33 cellular contexts compared by ENCODE assay signal in genomic region chr13:96966415-96967102, GRCh38. TPM values are rescaled to one million over a fixed set of nuclear protein-coding genes. Genes with fewer than 3 reads are reported as not detected.
"Had no signal": no experiment of that assay in that cellular context is flagged by ENCODE, and none has a peak within 500 bp of the region (broad histone marks: within the 10 kb centered on the region; RNA-seq: fewer than 3 reads in every experiment).

No MANE protein-coding gene starts in this region.

- H3K27ac ChIP-seq: ascending aorta, breast epithelium, cardiac muscle cell, coronary artery, dorsolateral prefrontal cortex, esophagus muscularis mucosa, foreskin keratinocyte, gastrocnemius medialis, heart left ventricle, WERI-Rb-1 had no signal

- H3K4me1 ChIP-seq: ascending aorta, breast epithelium, esophagus muscularis mucosa, foreskin keratinocyte, gastrocnemius medialis, heart left ventricle had no signal

- H3K27me3 Mint-ChIP-seq: activated B cell treated with CpG ODN at 0.5 μM for 24 hours; activated CD8-positive, alpha-beta T cell treated with anti-CD3 and anti-CD28 coated beads for 36 hours; activated naive CD8-positive, alpha-beta T cell treated with anti-CD3 and anti-CD28 coated beads, Interleukin-2, amount 10 ng/mL, durations not matched to agents 7 days and 5 days; brain; T-helper 17 cell had no signal

- DNase-seq: activated B cell treated with CpG ODN at 0.5 μM for 24 hours; activated CD4-positive, alpha-beta T cell treated with anti-CD3 and anti-CD28 coated beads for 48 hours; activated CD4-positive, alpha-beta T cell treated with anti-CD3 and anti-CD28 coated beads, Interleukin-2, amount 50 U/mL, for 1 hour; activated CD4-positive, alpha-beta T cell treated with anti-CD3 and anti-CD28 coated beads, Interleukin-2, amount 50 U/mL, for 48 hours; activated CD8-positive, alpha-beta memory T cell treated with anti-CD3 and anti-CD28 coated beads for 24 hours; activated CD8-positive, alpha-beta T cell treated with anti-CD3 and anti-CD28 coated beads for 36 hours; activated effector memory CD4-positive, alpha-beta T cell treated with anti-CD3 and anti-CD28 coated beads, Interleukin-2, amount 50 U/mL, for 16 hours; activated naive CD4-positive, alpha-beta T cell treated with anti-CD3 and anti-CD28 coated beads for 36 hours; activated naive CD8-positive, alpha-beta T cell treated with anti-CD3 and anti-CD28 coated beads, Interleukin-2, amount 10 ng/mL, durations not matched to agents 7 days and 5 days; activated T-cell treated with anti-CD3 and anti-CD28 coated beads, Interleukin-2, amount 50 U/mL, for 4 hours; central memory CD4-positive, alpha-beta T cell; cerebellar nuclear complex; dorsolateral prefrontal cortex; effector memory CD4-positive, alpha-beta T cell; foreskin keratinocyte; gastrocnemius medialis; glutamatergic neuron; heart left ventricle; T-helper 17 cell; T1000; WERI-Rb-1 had no signal

- H3K36me3 ChIP-seq: ascending aorta, breast epithelium, cardiac muscle cell, esophagus muscularis mucosa, gastrocnemius medialis, heart left ventricle, WERI-Rb-1 had no signal

- H3K4me3 Mint-ChIP-seq: activated B cell treated with CpG ODN at 0.5 μM for 24 hours; activated CD8-positive, alpha-beta T cell treated with anti-CD3 and anti-CD28 coated beads for 36 hours; activated naive CD4-positive, alpha-beta T cell treated with anti-CD3 and anti-CD28 coated beads for 36 hours; activated naive CD8-positive, alpha-beta T cell treated with anti-CD3 and anti-CD28 coated beads, Interleukin-2, amount 10 ng/mL, durations not matched to agents 7 days and 5 days; activated T-cell treated with anti-CD3 and anti-CD28 coated beads, Interleukin-2, amount 50 U/mL, for 4 hours; activated T-helper 1 cell treated with anti-CD3 and anti-CD28 coated beads, Interleukin-12 subunit alpha, Interleukin-12 subunit beta, Interleukin-2, Interleukin-4 antibody, amounts not matched to agents 30 ng/mL and 10 ng/mL and 1 ng/mL, durations not matched to agents 14 hours and 24 hours and 36 hours; brain; dendritic cell treated with granulocyte-macrophage colony-stimulating factor and Interleukin-4, amounts not matched to agents 40 ng/mL and 50 ng/mL, for 4 days; T-helper 17 cell; T-helper 2 cell treated with Interferon-gamma antibody and Interleukin-4, amounts not matched to agents 5 μg/mL and 100 μg/mL, for 36 hours had no signal

- H3K27ac Mint-ChIP-seq: activated B cell treated with CpG ODN at 0.5 μM for 24 hours; activated CD8-positive, alpha-beta T cell treated with anti-CD3 and anti-CD28 coated beads for 36 hours; activated naive CD4-positive, alpha-beta T cell treated with anti-CD3 and anti-CD28 coated beads for 36 hours; activated naive CD4-positive, alpha-beta T cell treated with anti-CD3 and anti-CD28 coated beads, Interleukin-2, amount 50 U/mL, for 72 hours; activated naive CD8-positive, alpha-beta T cell treated with anti-CD3 and anti-CD28 coated beads, Interleukin-2, amount 10 ng/mL, durations not matched to agents 7 days and 5 days; activated T-helper 1 cell treated with anti-CD3 and anti-CD28 coated beads, Interleukin-12 subunit alpha, Interleukin-12 subunit beta, Interleukin-2, Interleukin-4 antibody, amounts not matched to agents 30 ng/mL and 10 ng/mL and 1 ng/mL, durations not matched to agents 14 hours and 24 hours and 36 hours; activated T-helper 2 cell treated with anti-CD3 and anti-CD28 coated beads, Interferon-gamma antibody, Interleukin-2, Interleukin-4, amounts not matched to agents 10 μg/mL and 5 μg/mL and 100 μg/mL, durations not matched to agents 14 hours and 24 hours and 36 hours; brain; dendritic cell treated with granulocyte-macrophage colony-stimulating factor and Interleukin-4, amounts not matched to agents 40 ng/mL and 50 ng/mL, for 4 days; T-helper 17 cell; T-helper 2 cell treated with Interferon-gamma antibody and Interleukin-4, amounts not matched to agents 5 μg/mL and 100 μg/mL, for 36 hours had no signal

- H3K4me3 ChIP-seq: ascending aorta, breast epithelium, cardiac muscle cell, coronary artery, dorsolateral prefrontal cortex, esophagus muscularis mucosa, gastrocnemius medialis, heart left ventricle had no signal

- H3K4me1 Mint-ChIP-seq: activated B cell treated with CpG ODN at 0.5 μM for 24 hours; activated naive CD8-positive, alpha-beta T cell treated with anti-CD3 and anti-CD28 coated beads, Interleukin-2, amount 10 ng/mL, durations not matched to agents 7 days and 5 days; brain; T-helper 17 cell had no signal

- H3K27me3 ChIP-seq: ascending aorta, breast epithelium, cardiac muscle cell, dorsolateral prefrontal cortex, esophagus muscularis mucosa, foreskin keratinocyte, gastrocnemius medialis, heart left ventricle had no signal

- H3K36me3 Mint-ChIP-seq: activated naive CD8-positive, alpha-beta T cell treated with anti-CD3 and anti-CD28 coated beads, Interleukin-2, amount 10 ng/mL, durations not matched to agents 7 days and 5 days; brain had no signal

- ATAC-seq: activated CD4-positive, CD25-positive, alpha-beta regulatory T cell treated with anti-CD3 and anti-CD28 coated beads, Interleukin-2, amount 50 U/mL, for 24 hours; activated CD8-positive, alpha-beta T cell treated with anti-CD3 and anti-CD28 coated beads for 36 hours; activated naive CD4-positive, alpha-beta T cell treated with anti-CD3 and anti-CD28 coated beads, Interleukin-2, amount 50 U/mL, for 72 hours; activated T-cell treated with anti-CD3 and anti-CD28 coated beads, Interleukin-2, amount 50 U/mL, for 4 hours; foreskin keratinocyte; gastrocnemius medialis; heart left ventricle; T-helper 17 cell had no signal

RNA-seq across cellular contexts. Expression of gene OXGR1, which starts 27.7 kb away (rescaled TPM):
- total RNA-seq: activated B cell treated with CpG ODN at 0.5 μM for 24 hours; activated CD8-positive, alpha-beta T cell treated with anti-CD3 and anti-CD28 coated beads for 36 hours; activated naive CD4-positive, alpha-beta T cell treated with anti-CD3 and anti-CD28 coated beads for 36 hours; activated naive CD4-positive, alpha-beta T cell treated with anti-CD3 and anti-CD28 coated beads, Interleukin-2, amount 50 U/mL, for 72 hours; activated naive CD8-positive, alpha-beta T cell treated with anti-CD3 and anti-CD28 coated beads, Interleukin-2, amount 10 ng/mL, durations not matched to agents 7 days and 5 days; activated T-cell treated with anti-CD3 and anti-CD28 coated beads, Interleukin-2, amount 50 U/mL, for 4 hours; activated T-helper 1 cell treated with anti-CD3 and anti-CD28 coated beads, Interleukin-12 subunit alpha, Interleukin-12 subunit beta, Interleukin-2, Interleukin-4 antibody, amounts not matched to agents 30 ng/mL and 10 ng/mL and 1 ng/mL, durations not matched to agents 14 hours and 24 hours and 36 hours; activated T-helper 2 cell treated with anti-CD3 and anti-CD28 coated beads, Interferon-gamma antibody, Interleukin-2, Interleukin-4, amounts not matched to agents 10 μg/mL and 5 μg/mL and 100 μg/mL, durations not matched to agents 14 hours and 24 hours and 36 hours; ascending aorta; cardiac muscle cell; foreskin keratinocyte; T-helper 17 cell had no signal
